11 cellular contexts compared by ENCODE assay signal in genomic region chr17:7803981-7804380, GRCh38. TPM values are rescaled to one million over a fixed set of nuclear protein-coding genes. Genes with fewer than 3 reads are reported as not detected.
DNase-seq lines count a peak whose midpoint lies in the region; ATAC-seq, FAIRE-seq and TF ChIP-seq lines count a peak whose summit lies in the region.
"Had no signal": no experiment of that assay in that cellular context is flagged by ENCODE, and none has a peak within 500 bp of the region (broad histone marks: within the 10 kb centered on the region; RNA-seq: fewer than 3 reads in every experiment).

No MANE protein-coding gene starts in this region.

- peaks cover 12% of the 10 kb centered on the region for H3K4me1 ChIP-seq in adipocyte (ENCODE audit: control insufficient read depth, insufficient read depth, low read length)
- peaks cover 8% of the 10 kb centered on the region for H3K4me1 ChIP-seq in keratinocyte (ENCODE audit: control insufficient read depth, extremely low read depth, insufficient read depth, low read length)
- H3K4me1 ChIP-seq in thyroid gland = peaks cover 5 to 8% of the 10 kb centered on the region in 2 donors

- no peaks in the 10 kb centered on the region for H4K20me1 ChIP-seq in keratinocyte (ENCODE audit: control insufficient read depth, extremely low read depth, insufficient read depth, low read length)

- WGBS in thyroid gland, 2 donors = 14 to 17% methylated on average over 13 of the region's 13 CpGs

- FAIRE-seq in keratinocyte (lab: Jason Lieb, UNC) (peak; percentile 26), D721Med (lab: Jason Lieb, UNC) (no peak)

- H3K36me3 ChIP-seq in adipocyte (ENCODE audit: control insufficient read depth, insufficient read depth, low read length, severe bottlenecking) = no peaks in the 10 kb centered on the region
- H3K36me3 ChIP-seq in keratinocyte (ENCODE audit: control insufficient read depth in 2 of 2, extremely low read depth in 1 of 2, insufficient read depth in 2 of 2, low read length in 2 of 2) = no peaks in the 10 kb centered on the region
- no peaks in the 10 kb centered on the region for H3K36me3 ChIP-seq in thyroid gland

- no peak overlapping the region for H3K27ac ChIP-seq in keratinocyte (ENCODE audit: control insufficient read depth, insufficient read depth, low read length)
- no peak overlapping the region for H3K27ac ChIP-seq in thyroid gland

- dilution Hi-C loops in keratinocyte (cut with MboI; ENCODE audit: extremely low pct_ligation_motif_present, low sequenced_read_pairs) = no loop called here

- no peak overlapping the region for H3K9ac ChIP-seq in adipocyte (ENCODE audit: low read length)
- H3K9ac ChIP-seq in keratinocyte (ENCODE audit: control insufficient read depth, extremely low read depth, insufficient read depth, low read length) = no peak overlapping the region

- H2AFZ ChIP-seq in keratinocyte (ENCODE audit: control insufficient read depth, low read length) = peak overlapping the region; percentile 9

- TF ChIP-seq POLR2A in thyroid gland (IDR thresholded peaks at IDR 0.05) = no peak

- H3K27me3 ChIP-seq in adipocyte (replicated peaks; ENCODE audit: control insufficient read depth, insufficient read depth, low read length) (peaks cover 9% of the 10 kb centered on the region), keratinocyte (ENCODE audit: control insufficient read depth, extremely low read depth, insufficient read depth, low read length) (no peaks in the 10 kb centered on the region), thyroid gland (no peaks in the 10 kb centered on the region)

- peak overlapping the region; percentile 49 for H3K4me3 ChIP-seq in adipocyte (ENCODE audit: low read length)
- H3K4me3 ChIP-seq in keratinocyte (ENCODE audit: control insufficient read depth in 2 of 3, extremely low read depth in 1 of 3, insufficient read depth in 2 of 3, low read depth in 1 of 3, low read length in 3 of 3) = no peak overlapping the region
- H3K4me3 ChIP-seq in thyroid gland (replicated peaks in 1 of 3) = no peak overlapping the region

- DNase-seq in HT-29 (ENCODE audit: low spot score) (peak; percentile 74), adipocyte (ENCODE audit: low read depth) (no peak), keratinocyte (ENCODE audit: low read depth, low spot score) (no peak), thyroid gland (peak; percentile 68 to 76), D721Med (ENCODE audit: insufficient read length, low spot score) (no peak)
- DNase-seq: activated CD4-positive, alpha-beta T cell treated with anti-CD3 and anti-CD28 coated beads, Interleukin-2, amount 50 U/mL, for 4 hours; activated naive CD4-positive, alpha-beta T cell treated with anti-CD3 and anti-CD28 coated beads for 36 hours; CD4-positive, alpha-beta memory T cell had no signal

- H3K9me3 ChIP-seq in adipocyte (ENCODE audit: control insufficient read depth, low read length) (no peaks in the 10 kb centered on the region), keratinocyte (ENCODE audit: control insufficient read depth, low read depth, low read length) (no peaks in the 10 kb centered on the region), thyroid gland (no peaks in the 10 kb centered on the region)

- TF ChIP-seq CTCF in keratinocyte (optimal IDR thresholded peaks at IDR 0.05 in 1 of 3, IDR thresholded peaks at IDR 0.05 in 1 of 3, conservative IDR thresholded peaks at IDR 0.05 in 1 of 3; ENCODE audit: extremely low read depth in 1 of 3, insufficient read depth in 2 of 3, low read length in 3 of 3) (no peak), thyroid gland (IDR thresholded peaks at IDR 0.05) (no peak), D721Med (IDR thresholded peaks at IDR 0.05; ENCODE audit: insufficient read depth, missing control alignments) (no peak)

- H3K79me2 ChIP-seq in keratinocyte (ENCODE audit: control insufficient read depth, insufficient read depth, low read length) = no peaks in the 10 kb centered on the region

- intact Hi-C loops in thyroid gland (cut with DNase I) = no loop called here

- no peak for ATAC-seq in GM18517 (IDR thresholded peaks at IDR 0.05; ENCODE audit: unreplicated experiment)
- ATAC-seq in GM21367 (IDR thresholded peaks at IDR 0.05; ENCODE audit: unreplicated experiment) = no peak
- ATAC-seq: sciatic nerve had no signal

- peak overlapping the region; percentile 15 for H3K4me2 ChIP-seq in keratinocyte (ENCODE audit: control insufficient read depth, extremely low read depth, insufficient read depth, low read depth, low read length)

- H3K9me1 ChIP-seq in keratinocyte (ENCODE audit: control insufficient read depth, extremely low read depth, insufficient read depth, low read length) = no peaks in the 10 kb centered on the region

RNA-seq across cellular contexts. Expression of gene KDM6B, which starts 30.0 kb away (rescaled TPM):
- total RNA-seq in HT-29 (2014; rRNA removed; shearing (Covaris generic)) = 5.3 and 17.6 TPM in 2 replicates
- 1.0 to 1.6 TPM (median 1.4 TPM) in 3 replicates for polyA plus RNA-seq in keratinocyte
- 8.2 TPM for polyA plus RNA-seq in keratinocyte (2011; ENCODE audit: low read depth)
- polyA plus RNA-seq in keratinocyte (2011; cell fraction: cytosol; rRNA removed) = 1.0 and 1.6 TPM in 2 replicates
- 11.7 and 18.0 TPM in 2 replicates for polyA plus RNA-seq in keratinocyte (2011; cell fraction: nucleus; rRNA removed)
- polyA plus RNA-seq in keratinocyte (2012; ENCODE audit: low replicate concordance) = 9.1 and 12.5 TPM in 2 replicates
- polyA minus RNA-seq in keratinocyte = 2.3 to 8.4 TPM (median 5.9 TPM) in 3 replicates
- 4.0 TPM for polyA minus RNA-seq in keratinocyte (2011; cell fraction: cytosol; rRNA and poly(A)+ RNA removed)
- 18.1 and 23.6 TPM in 2 replicates for polyA minus RNA-seq in keratinocyte (2011; cell fraction: nucleus; rRNA and poly(A)+ RNA removed)
- total RNA-seq in thyroid gland = 10 to 100 TPM in 2 of 4 donors, 1 to 10 TPM in 2; 4.8 to 14.4 (median 10.4) TPM

RNA-seq across cellular contexts. Expression of gene TMEM88, which starts 50.9 kb away (rescaled TPM):
- total RNA-seq in HT-29 (2014; rRNA removed; shearing (Covaris generic)) = 0.43 and 0.50 TPM in 2 replicates
- 0.14 to 0.45 TPM (median 0.24 TPM) in 3 replicates for polyA plus RNA-seq in keratinocyte
- polyA plus RNA-seq in keratinocyte (2011; ENCODE audit: low read depth) = not detected
- 0.09 and 0.16 TPM in 2 replicates for polyA plus RNA-seq in keratinocyte (2011; cell fraction: cytosol; rRNA removed)
- 2.1 and 3.6 TPM in 2 replicates for polyA plus RNA-seq in keratinocyte (2011; cell fraction: nucleus; rRNA removed)
- 0.36 and 1.5 TPM in 2 replicates for polyA plus RNA-seq in keratinocyte (2012; ENCODE audit: low replicate concordance)
- not detected in 3 replicates for polyA minus RNA-seq in keratinocyte
- polyA minus RNA-seq in keratinocyte (2011; cell fraction: cytosol; rRNA and poly(A)+ RNA removed) = not detected
- polyA minus RNA-seq in keratinocyte (2011; cell fraction: nucleus; rRNA and poly(A)+ RNA removed) = 2.6 TPM in 1 of 2 replicates, not detected in the other
- total RNA-seq in thyroid gland = 10 to 100 TPM; 12.3 to 39.5 (median 18.4) TPM
- polyA plus RNA-seq: CD4-positive, alpha-beta memory T cell had no signal

RNA-seq across cellular contexts. Expression of gene NAA38, which starts 53.4 kb away (rescaled TPM):
- total RNA-seq in HT-29 (2014; rRNA removed; shearing (Covaris generic)) = 71.8 and 89.4 TPM in 2 replicates
- 41.0 to 130 TPM (median 70.9 TPM) in 3 replicates for polyA plus RNA-seq in keratinocyte
- 31.0 TPM for polyA plus RNA-seq in keratinocyte (2011; ENCODE audit: low read depth)
- polyA plus RNA-seq in keratinocyte (2011; cell fraction: cytosol; rRNA removed) = 30.0 and 56.4 TPM in 2 replicates
- 21.9 and 22.5 TPM in 2 replicates for polyA plus RNA-seq in keratinocyte (2011; cell fraction: nucleus; rRNA removed)
- polyA plus RNA-seq in keratinocyte (2012; ENCODE audit: low replicate concordance) = 51.7 and 115 TPM in 2 replicates
- polyA minus RNA-seq in keratinocyte = 11.5 to 53.1 TPM (median 28.6 TPM) in 3 replicates
- polyA minus RNA-seq in keratinocyte (2011; cell fraction: cytosol; rRNA and poly(A)+ RNA removed) = 221 TPM
- 8.3 and 23.7 TPM in 2 replicates for polyA minus RNA-seq in keratinocyte (2011; cell fraction: nucleus; rRNA and poly(A)+ RNA removed)
- total RNA-seq in thyroid gland = 100 to 1,000 TPM in 2 of 4 donors, 10 to 100 TPM in 2; 24.6 to 180 (median 79.6) TPM

RNA-seq across cellular contexts. Expression of gene CYB5D1, which starts 53.8 kb away (rescaled TPM):
- total RNA-seq in HT-29 (2014; rRNA removed; shearing (Covaris generic)) = 8.4 and 10.7 TPM in 2 replicates
- 9.0 to 14.8 TPM (median 12.4 TPM) in 3 replicates for polyA plus RNA-seq in keratinocyte
- polyA plus RNA-seq in keratinocyte (2011; ENCODE audit: low read depth) = 3.5 TPM
- polyA plus RNA-seq in keratinocyte (2011; cell fraction: cytosol; rRNA removed) = 7.8 and 10.9 TPM in 2 replicates
- 15.4 and 19.2 TPM in 2 replicates for polyA plus RNA-seq in keratinocyte (2011; cell fraction: nucleus; rRNA removed)
- 6.5 and 9.8 TPM in 2 replicates for polyA plus RNA-seq in keratinocyte (2012; ENCODE audit: low replicate concordance)
- polyA minus RNA-seq in keratinocyte = 6.2 to 12.7 TPM (median 6.7 TPM) in 3 replicates
- 9.8 TPM for polyA minus RNA-seq in keratinocyte (2011; cell fraction: cytosol; rRNA and poly(A)+ RNA removed)
- 5.5 and 9.0 TPM in 2 replicates for polyA minus RNA-seq in keratinocyte (2011; cell fraction: nucleus; rRNA and poly(A)+ RNA removed)
- 10 to 100 TPM; 14.9 to 29.5 (median 23.5) TPM for total RNA-seq in thyroid gland

Comparison
In these comparisons a context has a peak if more than half of its experiments do, and no peak if none do; other contexts are left out.
1. DNase-seq: peak in HT-29 (single experiment) and thyroid gland (2 of 2); none in adipocyte (single experiment), keratinocyte (single experiment) and D721Med (single experiment).